In the genomic region with DNA sequence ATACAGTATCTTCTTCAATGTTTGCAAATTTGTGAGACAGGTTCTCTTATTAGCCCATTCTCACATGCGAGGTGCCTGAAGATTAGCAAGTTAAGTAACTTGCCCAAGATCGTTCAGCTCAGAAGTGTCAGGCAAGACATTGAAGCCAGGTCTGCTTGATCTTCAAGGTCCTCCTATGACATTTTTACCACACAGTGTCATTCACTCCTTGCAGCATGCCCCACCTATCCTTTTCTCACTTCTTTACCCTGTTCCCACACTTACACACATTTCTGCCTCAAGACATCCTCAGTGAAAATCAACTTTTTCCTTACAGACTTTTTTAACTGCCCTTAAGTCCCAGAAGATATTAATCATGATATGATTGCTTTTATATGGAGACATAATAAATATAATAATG, we compare ENCODE assay signal across 28 cellular contexts.
"Had no signal": no experiment of that assay in that cellular context is flagged by ENCODE, and none has a peak within 500 bp of the region (broad histone marks: within the 10 kb centered on the region; RNA-seq: fewer than 3 reads in every experiment).

No MANE protein-coding gene starts in this region.

- H3K27ac Mint-ChIP-seq: natural killer cell treated with Interleukin-12 subunit alpha and Interleukin-12 subunit beta and Interleukin-15 and Interleukin-18, amount 100 ng/mL, for 72 hours; nephron progenitor cell; progenitor cell of endocrine pancreas; stimulated activated effector memory CD8-positive, alpha-beta T cell treated with anti-CD3 and anti-CD28 coated beads, Interleukin-12 subunit alpha, Interleukin-12 subunit beta, amount 100 ng/mL, for 72 hours; stimulated activated naive B cell treated with anti-CD40 and anti-IgM and Interleukin-4, amounts not matched to agents 10 μg/mL and 1 μg/mL and 100 μg/mL, for 72 hours; stimulated activated naive CD8-positive, alpha-beta T cell treated with anti-CD3 and anti-CD28 coated beads, Interleukin-15, Interleukin-2, amounts not matched to agents 100 ng/mL and 50 ng/mL, for 24 hours had no signal

- H3K4me1 Mint-ChIP-seq: nephron progenitor cell; neural crest cell; stimulated activated effector memory CD8-positive, alpha-beta T cell treated with anti-CD3 and anti-CD28 coated beads, Interleukin-12 subunit alpha, Interleukin-12 subunit beta, amount 100 ng/mL, for 72 hours; stimulated activated naive B cell treated with anti-CD40 and anti-IgM and Interleukin-4, amounts not matched to agents 10 μg/mL and 1 μg/mL and 100 μg/mL, for 72 hours had no signal

- H3K9me3 ChIP-seq: ovary, psoas muscle, right lobe of liver, sigmoid colon, stomach, thoracic aorta, thyroid gland, tibial nerve, upper lobe of left lung, vagina had no signal

- H3K9me3 Mint-ChIP-seq: natural killer cell treated with Interleukin-12 subunit alpha and Interleukin-12 subunit beta and Interleukin-15 and Interleukin-18, amount 100 ng/mL, for 72 hours; nephron progenitor cell; neural crest cell; stimulated activated effector memory CD8-positive, alpha-beta T cell treated with anti-CD3 and anti-CD28 coated beads, Interleukin-12 subunit alpha, Interleukin-12 subunit beta, amount 100 ng/mL, for 72 hours; stimulated activated naive B cell treated with anti-CD40 and anti-IgM and Interleukin-4, amounts not matched to agents 10 μg/mL and 1 μg/mL and 100 μg/mL, for 72 hours; stimulated activated naive CD8-positive, alpha-beta T cell treated with anti-CD3 and anti-CD28 coated beads, Interleukin-15, Interleukin-2, amounts not matched to agents 100 ng/mL and 50 ng/mL, for 24 hours had no signal

- H3K9ac ChIP-seq: parathyroid adenoma had no signal

- H3K27ac ChIP-seq: ovary, parathyroid adenoma, psoas muscle, right lobe of liver, sigmoid colon, stomach, thoracic aorta, thyroid gland, tibial nerve, upper lobe of left lung, vagina had no signal

- H3K4me3 Mint-ChIP-seq: natural killer cell treated with Interleukin-12 subunit alpha and Interleukin-12 subunit beta and Interleukin-15 and Interleukin-18, amount 100 ng/mL, for 72 hours; nephron progenitor cell; neural crest cell; stimulated activated effector memory CD8-positive, alpha-beta T cell treated with anti-CD3 and anti-CD28 coated beads, Interleukin-12 subunit alpha, Interleukin-12 subunit beta, amount 100 ng/mL, for 72 hours; stimulated activated naive B cell treated with anti-CD40 and anti-IgM and Interleukin-4, amounts not matched to agents 10 μg/mL and 1 μg/mL and 100 μg/mL, for 72 hours; stimulated activated naive CD8-positive, alpha-beta T cell treated with anti-CD3 and anti-CD28 coated beads, Interleukin-15, Interleukin-2, amounts not matched to agents 100 ng/mL and 50 ng/mL, for 24 hours had no signal

- H3K27me3 Mint-ChIP-seq: progenitor cell of endocrine pancreas; stimulated activated naive B cell treated with anti-CD40 and anti-IgM and Interleukin-4, amounts not matched to agents 10 μg/mL and 1 μg/mL and 100 μg/mL, for 72 hours had no signal

- H3K79me2 ChIP-seq: parathyroid adenoma had no signal

- H3K36me3 Mint-ChIP-seq: natural killer cell treated with Interleukin-12 subunit alpha and Interleukin-12 subunit beta and Interleukin-15 and Interleukin-18, amount 100 ng/mL, for 72 hours; stimulated activated effector memory CD8-positive, alpha-beta T cell treated with anti-CD3 and anti-CD28 coated beads, Interleukin-12 subunit alpha, Interleukin-12 subunit beta, amount 100 ng/mL, for 72 hours; stimulated activated naive B cell treated with anti-CD40 and anti-IgM and Interleukin-4, amounts not matched to agents 10 μg/mL and 1 μg/mL and 100 μg/mL, for 72 hours had no signal

- H3K36me3 ChIP-seq: ovary, right lobe of liver, sigmoid colon, stomach, thoracic aorta, thyroid gland, tibial nerve, upper lobe of left lung, vagina had no signal

- H3K4me3 ChIP-seq: ovary, psoas muscle, right lobe of liver, sigmoid colon, stomach, thoracic aorta, thyroid gland, tibial nerve, upper lobe of left lung, vagina had no signal

- DNase-seq: nephron progenitor cell; occipital lobe; ovary; posterior cingulate gyrus; psoas muscle; right cardiac atrium; right lobe of liver; sigmoid colon; small intestine; stimulated activated CD4-positive, alpha-beta T cell treated with anti-CD3 and anti-CD28 coated beads, Interleukin-15, amount 100 ng/mL, for 24 hours; stimulated activated CD4-positive, alpha-beta T cell treated with anti-CD3 and anti-CD28 coated beads, Interleukin-2, amount 100 ng/mL, for 24 hours; stimulated activated CD4-positive, alpha-beta T cell treated with anti-CD3 and anti-CD28 coated beads, Interleukin-2, amount 100 ng/mL, for 48 hours; stimulated activated CD4-positive, alpha-beta T cell treated with anti-CD3 and anti-CD28 coated beads, Interleukin-4, amount 100 ng/mL, for 24 hours; stimulated activated naive B cell treated with anti-CD40 and anti-IgM and Interleukin-4, amounts not matched to agents 10 μg/mL and 1 μg/mL and 100 μg/mL, for 72 hours; stimulated activated naive CD4-positive, alpha-beta T cell treated with Interleukin-2 at 50 U/mL for 16 hours; stomach; thyroid gland; trophoblast cell; upper lobe of left lung had no signal

- H2AFZ ChIP-seq: parathyroid adenoma had no signal

- H3K4me1 ChIP-seq: parathyroid adenoma, psoas muscle, sigmoid colon, stomach, thyroid gland, tibial nerve, upper lobe of left lung, vagina had no signal

- H3K27me3 ChIP-seq: ovary, right lobe of liver, sigmoid colon, stomach, thyroid gland, tibial nerve, upper lobe of left lung, vagina had no signal
